ENCODE assay signal across 38 cellular contexts in the genomic region with DNA sequence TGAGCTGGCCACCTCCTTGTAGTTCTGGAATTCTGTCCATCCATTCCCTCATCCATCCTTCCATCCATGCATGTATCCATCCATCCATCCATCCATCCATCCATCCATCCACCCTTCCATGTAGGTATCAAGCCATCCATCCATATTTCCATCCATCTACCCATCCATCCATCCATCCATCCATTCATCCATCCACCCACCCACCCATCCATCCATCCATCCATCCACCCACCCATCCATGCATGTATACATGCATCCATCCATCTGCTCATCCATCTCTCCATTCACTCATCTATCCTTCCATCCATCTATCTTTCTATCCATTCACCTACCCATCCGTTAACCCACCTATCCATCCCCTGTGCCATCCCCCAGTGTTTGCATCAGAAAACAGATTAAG.
"Had no signal": no experiment of that assay in that cellular context is flagged by ENCODE, and none has a peak within 500 bp of the region (broad histone marks: within the 10 kb centered on the region; RNA-seq: fewer than 3 reads in every experiment).

No MANE protein-coding gene starts in this region.

- H3K27ac ChIP-seq: ascending aorta, body of pancreas, brain microvascular endothelial cell, breast epithelium, cardiac muscle cell had no signal

- H3K4me3 ChIP-seq: adrenal gland, ascending aorta, body of pancreas, breast epithelium, cardiac muscle cell had no signal

- H3K27me3 Mint-ChIP-seq: activated naive CD4-positive, alpha-beta T cell treated with anti-CD3 and anti-CD28 coated beads, Interleukin-2, amount 10 ng/mL, durations not matched to agents 7 days and 5 days; activated naive CD4-positive, alpha-beta T cell treated with anti-CD3 and anti-CD28 coated beads, Interleukin-2, amount 50 U/mL, for 24 hours; activated naive CD8-positive, alpha-beta T cell; activated naive CD8-positive, alpha-beta T cell treated with anti-CD3 and anti-CD28 coated beads for 36 hours; activated naive CD8-positive, alpha-beta T cell treated with anti-CD3 and anti-CD28 coated beads, Interleukin-2, amount 10 ng/mL, durations not matched to agents 7 days and 5 days; activated naive CD8-positive, alpha-beta T cell treated with anti-CD3 and anti-CD28 coated beads, Interleukin-2, amount 50 U/mL, for 24 hours; activated T-cell treated with anti-CD3 and anti-CD28 coated beads, Interleukin-2, amount 50 U/mL, for 24 hours; activated T-helper 17 cell treated with anti-CD3 and anti-CD28 coated beads, Interleukin-2, amount 50 U/mL, for 72 hours; central memory CD8-positive, alpha-beta T cell had no signal

- H3K9me3 ChIP-seq: adrenal gland, ascending aorta, body of pancreas had no signal

- H3K36me3 ChIP-seq: adrenal gland, ascending aorta, brain microvascular endothelial cell, breast epithelium, cardiac muscle cell had no signal

- DNase-seq: activated effector memory CD4-positive, alpha-beta T cell treated with anti-CD3 and anti-CD28 coated beads, Interleukin-2, amount 50 U/mL, for 16 hours; activated effector memory CD4-positive, alpha-beta T cell treated with Interleukin-2 at 50 U/mL for 16 hours; activated gamma-delta T cell; activated gamma-delta T cell treated with Interleukin-2 at 50 U/mL for 16 hours; activated naive CD4-positive, alpha-beta T cell; activated naive CD4-positive, alpha-beta T cell treated with anti-CD3 and anti-CD28 coated beads for 36 hours; activated naive CD4-positive, alpha-beta T cell treated with anti-CD3 and anti-CD28 coated beads, Interleukin-2, amount 10 ng/mL, durations not matched to agents 7 days and 5 days; activated naive CD4-positive, alpha-beta T cell treated with anti-CD3 and anti-CD28 coated beads, Interleukin-2, amount 50 U/mL, for 16 hours; activated naive CD4-positive, alpha-beta T cell treated with Interleukin-2 at 50 U/mL for 16 hours; activated naive CD8-positive, alpha-beta T cell treated with anti-CD3 and anti-CD28 coated beads for 36 hours; activated naive CD8-positive, alpha-beta T cell treated with anti-CD3 and anti-CD28 coated beads, Interleukin-2, amount 10 ng/mL, durations not matched to agents 7 days and 5 days; activated naive CD8-positive, alpha-beta T cell treated with anti-CD3 and anti-CD28 coated beads, Interleukin-2, amount 50 U/mL, for 24 hours; activated T-cell treated with anti-CD3 and anti-CD28 coated beads, Interleukin-2, amount 50 U/mL, for 1 hour; activated T-cell treated with anti-CD3 and anti-CD28 coated beads, Interleukin-2, amount 50 U/mL, for 24 hours; activated T-cell treated with anti-CD3 and anti-CD28 coated beads, Interleukin-2, amount 50 U/mL, for 4 hours; activated T-cell treated with anti-CD3 and anti-CD28 coated beads, Interleukin-2, amount 50 U/mL, for 48 hours; activated T-cell treated with anti-CD3 and anti-CD28 coated beads, Interleukin-2, amount 50 U/mL, for 72 hours; adrenal gland; amniotic stem cell; amygdala; anterior cingulate cortex; aorta; body of pancreas; brain microvascular endothelial cell; caudate nucleus; central memory CD4-positive, alpha-beta T cell; cerebellar nuclear complex had no signal

- H3K4me1 Mint-ChIP-seq: activated naive CD4-positive, alpha-beta T cell treated with anti-CD3 and anti-CD28 coated beads, Interleukin-2, amount 10 ng/mL, durations not matched to agents 7 days and 5 days; activated naive CD4-positive, alpha-beta T cell treated with anti-CD3 and anti-CD28 coated beads, Interleukin-2, amount 50 U/mL, for 24 hours; activated T-helper 17 cell treated with anti-CD3 and anti-CD28 coated beads, Interleukin-2, amount 50 U/mL, for 72 hours; central memory CD8-positive, alpha-beta T cell had no signal

- ATAC-seq: activated naive CD4-positive, alpha-beta T cell treated with anti-CD3 and anti-CD28 coated beads, Interleukin-2, amount 50 U/mL, for 72 hours; activated naive CD8-positive, alpha-beta T cell treated with anti-CD3 and anti-CD28 coated beads, Interleukin-2, amount 50 U/mL, for 24 hours; activated T-cell treated with anti-CD3 and anti-CD28 coated beads, Interleukin-2, amount 50 U/mL, for 4 hours; activated T-cell treated with anti-CD3 and anti-CD28 coated beads, Interleukin-2, amount 50 U/mL, for 72 hours; activated T-helper 17 cell treated with anti-CD3 and anti-CD28 coated beads, Interleukin-2, amount 50 U/mL, for 72 hours; body of pancreas had no signal

- H3K27ac Mint-ChIP-seq: activated naive CD4-positive, alpha-beta T cell treated with anti-CD3 and anti-CD28 coated beads for 36 hours; activated naive CD4-positive, alpha-beta T cell treated with anti-CD3 and anti-CD28 coated beads, Interleukin-2, amount 10 ng/mL, durations not matched to agents 7 days and 5 days; activated naive CD4-positive, alpha-beta T cell treated with anti-CD3 and anti-CD28 coated beads, Interleukin-2, amount 50 U/mL, for 24 hours; activated naive CD4-positive, alpha-beta T cell treated with anti-CD3 and anti-CD28 coated beads, Interleukin-2, amount 50 U/mL, for 72 hours; activated naive CD8-positive, alpha-beta T cell; activated naive CD8-positive, alpha-beta T cell treated with anti-CD3 and anti-CD28 coated beads for 36 hours; activated naive CD8-positive, alpha-beta T cell treated with anti-CD3 and anti-CD28 coated beads, Interleukin-2, amount 10 ng/mL, durations not matched to agents 7 days and 5 days; activated naive CD8-positive, alpha-beta T cell treated with anti-CD3 and anti-CD28 coated beads, Interleukin-2, amount 50 U/mL, for 24 hours; activated T-cell treated with anti-CD3 and anti-CD28 coated beads, Interleukin-2, amount 50 U/mL, for 24 hours; activated T-cell treated with anti-CD3 and anti-CD28 coated beads, Interleukin-2, amount 50 U/mL, for 72 hours; activated T-helper 1 cell treated with anti-CD3 and anti-CD28 coated beads, Interleukin-12 subunit alpha, Interleukin-12 subunit beta, Interleukin-2, Interleukin-4 antibody, amounts not matched to agents 30 ng/mL and 10 ng/mL and 1 ng/mL, durations not matched to agents 14 hours and 24 hours and 36 hours; activated T-helper 17 cell treated with anti-CD3 and anti-CD28 coated beads, Interleukin-2, amount 50 U/mL, for 72 hours; activated T-helper 2 cell treated with anti-CD3 and anti-CD28 coated beads, Interferon-gamma antibody, Interleukin-2, Interleukin-4, amounts not matched to agents 10 μg/mL and 5 μg/mL and 100 μg/mL, durations not matched to agents 14 hours and 24 hours and 36 hours had no signal

- H3K9me3 Mint-ChIP-seq: activated naive CD4-positive, alpha-beta T cell treated with anti-CD3 and anti-CD28 coated beads, Interleukin-2, amount 10 ng/mL, durations not matched to agents 7 days and 5 days; activated naive CD4-positive, alpha-beta T cell treated with anti-CD3 and anti-CD28 coated beads, Interleukin-2, amount 50 U/mL, for 24 hours; activated naive CD8-positive, alpha-beta T cell treated with anti-CD3 and anti-CD28 coated beads, Interleukin-2, amount 10 ng/mL, durations not matched to agents 7 days and 5 days; activated naive CD8-positive, alpha-beta T cell treated with anti-CD3 and anti-CD28 coated beads, Interleukin-2, amount 50 U/mL, for 24 hours; activated T-cell treated with anti-CD3 and anti-CD28 coated beads, Interleukin-2, amount 50 U/mL, for 24 hours; activated T-cell treated with anti-CD3 and anti-CD28 coated beads, Interleukin-2, amount 50 U/mL, for 72 hours; activated T-helper 1 cell treated with anti-CD3 and anti-CD28 coated beads, Interleukin-12 subunit alpha, Interleukin-12 subunit beta, Interleukin-2, Interleukin-4 antibody, amounts not matched to agents 30 ng/mL and 10 ng/mL and 1 ng/mL, durations not matched to agents 14 hours and 24 hours and 36 hours; activated T-helper 17 cell treated with anti-CD3 and anti-CD28 coated beads, Interleukin-2, amount 50 U/mL, for 72 hours; activated T-helper 2 cell treated with anti-CD3 and anti-CD28 coated beads, Interferon-gamma antibody, Interleukin-2, Interleukin-4, amounts not matched to agents 10 μg/mL and 5 μg/mL and 100 μg/mL, durations not matched to agents 14 hours and 24 hours and 36 hours; central memory CD8-positive, alpha-beta T cell had no signal

- H3K36me3 Mint-ChIP-seq: activated naive CD4-positive, alpha-beta T cell treated with anti-CD3 and anti-CD28 coated beads, Interleukin-2, amount 10 ng/mL, durations not matched to agents 7 days and 5 days had no signal

- H3K4me3 Mint-ChIP-seq: activated naive CD4-positive, alpha-beta T cell treated with anti-CD3 and anti-CD28 coated beads for 36 hours; activated naive CD4-positive, alpha-beta T cell treated with anti-CD3 and anti-CD28 coated beads, Interleukin-2, amount 10 ng/mL, durations not matched to agents 7 days and 5 days; activated naive CD4-positive, alpha-beta T cell treated with anti-CD3 and anti-CD28 coated beads, Interleukin-2, amount 50 U/mL, for 24 hours; activated naive CD8-positive, alpha-beta T cell; activated naive CD8-positive, alpha-beta T cell treated with anti-CD3 and anti-CD28 coated beads for 36 hours; activated naive CD8-positive, alpha-beta T cell treated with anti-CD3 and anti-CD28 coated beads, Interleukin-2, amount 10 ng/mL, durations not matched to agents 7 days and 5 days; activated naive CD8-positive, alpha-beta T cell treated with anti-CD3 and anti-CD28 coated beads, Interleukin-2, amount 50 U/mL, for 24 hours; activated T-cell treated with anti-CD3 and anti-CD28 coated beads, Interleukin-2, amount 50 U/mL, for 24 hours; activated T-cell treated with anti-CD3 and anti-CD28 coated beads, Interleukin-2, amount 50 U/mL, for 4 hours; activated T-cell treated with anti-CD3 and anti-CD28 coated beads, Interleukin-2, amount 50 U/mL, for 72 hours; activated T-helper 1 cell treated with anti-CD3 and anti-CD28 coated beads, Interleukin-12 subunit alpha, Interleukin-12 subunit beta, Interleukin-2, Interleukin-4 antibody, amounts not matched to agents 30 ng/mL and 10 ng/mL and 1 ng/mL, durations not matched to agents 14 hours and 24 hours and 36 hours; activated T-helper 17 cell treated with anti-CD3 and anti-CD28 coated beads, Interleukin-2, amount 50 U/mL, for 72 hours; brain; central memory CD8-positive, alpha-beta T cell had no signal

- H3K27me3 ChIP-seq: adrenal gland, ascending aorta, body of pancreas, brain microvascular endothelial cell, breast epithelium, cardiac muscle cell had no signal

- H3K4me1 ChIP-seq: ascending aorta, body of pancreas, breast epithelium had no signal
